ENCODE assay signal across 12 cellular contexts in genomic region chr2:128311755-128312341, GRCh38. TPM values are rescaled to one million over a fixed set of nuclear protein-coding genes. Genes with fewer than 3 reads are reported as not detected.
DNase-seq lines count a peak whose midpoint lies in the region; ATAC-seq and TF ChIP-seq lines count a peak whose summit lies in the region.
"Had no signal": no experiment of that assay in that cellular context is flagged by ENCODE, and none has a peak within 500 bp of the region (broad histone marks: within the 10 kb centered on the region; RNA-seq: fewer than 3 reads in every experiment).

No MANE protein-coding gene starts in this region.

- H3K9me3 Mint-ChIP-seq in T-helper 2 cell treated with Interferon-gamma antibody and Interleukin-4, amounts not matched to agents 5 μg/mL and 100 μg/mL, for 36 hours, result no peaks in the 10 kb centered on the region
- H3K9me3 Mint-ChIP-seq: CD4-positive, alpha-beta memory T cell; GM23338 had no signal

- intact Hi-C loops in mucosa of descending colon (cut with DNase I, micrococcal nuclease), result no loop called here

- H3K9me3 ChIP-seq in mucosa of descending colon, result no peaks in the 10 kb centered on the region
- H3K9me3 ChIP-seq: gastrocnemius medialis had no signal

- DNase-seq in stimulated activated CD4-positive, alpha-beta T cell treated with anti-CD3 and anti-CD28 coated beads, Interleukin-4, amount 100 ng/mL, for 24 hours, result peak; percentile 1
- no peak for DNase-seq in stimulated activated CD4-positive, alpha-beta T cell treated with anti-CD3 and anti-CD28 coated beads, Interleukin-12 subunit alpha, Interleukin-12 subunit beta, amount 100 ng/mL, for 4 hours
- peak; percentile 83 for DNase-seq in cerebellar cortex (ENCODE audit: low spot score)
- DNase-seq in mucosa of descending colon, result peak in 2 of 3 donors; percentile 19 to 31
- DNase-seq in UCSD-AML1 (lab: John Stamatoyannopoulos, UW; ENCODE audit: unreplicated experiment), result no peak
- no peak for DNase-seq in T-helper 2 cell treated with Interferon-gamma antibody and Interleukin-4, amounts not matched to agents 5 μg/mL and 100 μg/mL, for 36 hours (ENCODE audit: low spot score)
- DNase-seq in NAMALWA (ENCODE audit: low spot score), result no peak
- DNase-seq: anterior cingulate cortex, gastrocnemius medialis, NCI-H524 treated with DMSO at 0.1 percent for 48 hours had no signal

- H3K4me3 ChIP-seq in mucosa of descending colon, result no peak overlapping the region
- H3K4me3 ChIP-seq: gastrocnemius medialis, GM23338 had no signal

- no peak overlapping the region for H3K27ac Mint-ChIP-seq in T-helper 2 cell treated with Interferon-gamma antibody and Interleukin-4, amounts not matched to agents 5 μg/mL and 100 μg/mL, for 36 hours

- peaks cover 15% of the 10 kb centered on the region for H3K4me1 Mint-ChIP-seq in T-helper 2 cell treated with Interferon-gamma antibody and Interleukin-4, amounts not matched to agents 5 μg/mL and 100 μg/mL, for 36 hours (ENCODE audit: low read depth)

- no peaks in the 10 kb centered on the region for H3K36me3 ChIP-seq in mucosa of descending colon (ENCODE audit: low read depth)
- H3K36me3 ChIP-seq: gastrocnemius medialis had no signal

- H3K36me3 Mint-ChIP-seq in T-helper 2 cell treated with Interferon-gamma antibody and Interleukin-4, amounts not matched to agents 5 μg/mL and 100 μg/mL, for 36 hours (ENCODE audit: low read depth), result peaks cover 10% of the 10 kb centered on the region

- peaks cover 15% of the 10 kb centered on the region for H3K4me1 ChIP-seq in mucosa of descending colon (ENCODE audit: low read depth)

- H3K4me3 Mint-ChIP-seq in T-helper 2 cell treated with Interferon-gamma antibody and Interleukin-4, amounts not matched to agents 5 μg/mL and 100 μg/mL, for 36 hours, result no peak overlapping the region
- H3K4me3 Mint-ChIP-seq: CD4-positive, alpha-beta memory T cell; GM23338 had no signal

- H3K27me3 Mint-ChIP-seq in T-helper 2 cell treated with Interferon-gamma antibody and Interleukin-4, amounts not matched to agents 5 μg/mL and 100 μg/mL, for 36 hours (ENCODE audit: low read depth), result peaks cover 2% of the 10 kb centered on the region
- H3K27me3 Mint-ChIP-seq: CD4-positive, alpha-beta memory T cell had no signal

- no peak for ATAC-seq in mucosa of descending colon
- ATAC-seq: gastrocnemius medialis, GM23338 had no signal

- TF ChIP-seq CTCF in mucosa of descending colon (IDR thresholded peaks at IDR 0.05), result no peak

RNA-seq across cellular contexts. Expression of gene HS6ST1, which starts 6.8 kb away (rescaled TPM):
- total RNA-seq in mucosa of descending colon, result 10 to 100 TPM; 30.8 to 39.6 (median 32.2) TPM

Comparison
In these comparisons a context has a peak if more than half of its experiments do, and no peak if none do; other contexts are left out.
1. DNase-seq: peak in stimulated activated CD4-positive, alpha-beta T cell treated with anti-CD3 and anti-CD28 coated beads, Interleukin-4, amount 100 ng/mL, for 24 hours (single experiment), cerebellar cortex (single experiment) and mucosa of descending colon (2 of 3); none in stimulated activated CD4-positive, alpha-beta T cell treated with anti-CD3 and anti-CD28 coated beads, Interleukin-12 subunit alpha, Interleukin-12 subunit beta, amount 100 ng/mL, for 4 hours (single experiment), UCSD-AML1 (single experiment), T-helper 2 cell treated with Interferon-gamma antibody and Interleukin-4, amounts not matched to agents 5 μg/mL and 100 μg/mL, for 36 hours (single experiment) and NAMALWA (single experiment).